ENCODE assay signal across 10 cellular contexts in the genomic region with DNA sequence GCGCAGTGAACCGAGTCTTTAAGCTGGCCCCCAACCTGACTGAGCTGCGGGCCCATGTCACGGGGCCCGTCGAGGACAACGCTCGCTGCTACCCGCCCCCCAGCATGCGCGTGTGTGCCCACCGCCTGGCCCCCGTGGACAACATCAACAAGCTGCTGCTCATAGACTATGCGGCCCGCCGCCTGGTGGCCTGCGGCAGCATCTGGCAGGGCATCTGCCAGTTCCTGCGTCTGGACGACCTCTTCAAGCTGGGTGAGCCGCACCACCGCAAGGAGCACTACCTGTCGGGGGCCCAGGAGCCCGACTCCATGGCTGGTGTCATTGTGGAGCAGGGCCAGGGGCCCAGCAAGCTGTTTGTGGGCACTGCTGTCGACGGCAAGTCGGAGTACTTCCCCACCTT. TPM values are rescaled to one million over a fixed set of nuclear protein-coding genes. Genes with fewer than 3 reads are reported as not detected.
DNase-seq lines count a peak whose midpoint lies in the region; ATAC-seq and TF ChIP-seq lines count a peak whose summit lies in the region.
"Had no signal": no experiment of that assay in that cellular context is flagged by ENCODE, and none has a peak within 500 bp of the region (broad histone marks: within the 10 kb centered on the region; RNA-seq: fewer than 3 reads in every experiment).

No MANE protein-coding gene starts in this region.

- DNase-seq in AG09309 (ENCODE audit: low read depth) (no peak), Calu3 (no peak), naive B cell (no peak), NCI-H128 (lab: John Stamatoyannopoulos, UW; ENCODE audit: unreplicated experiment) (no peak), lower lobe of right lung (no peak), testis (no peak)
- DNase-seq: hippocampal formation, Right ventricle myocardium superior had no signal

- ATAC-seq in naive B cell (ENCODE audit: low read depth in 2 of 2) (no peak), HG03196 (IDR thresholded peaks at IDR 0.05; ENCODE audit: unreplicated experiment) (no peak), lower lobe of right lung (no peak)

- peaks cover 24% of the 10 kb centered on the region for H3K36me3 ChIP-seq in lower lobe of right lung
- H3K36me3 ChIP-seq in testis (ENCODE audit: low read depth, missing control alignments), result no peaks in the 10 kb centered on the region

- H3K27me3 Mint-ChIP-seq in Calu3 (ENCODE audit: unreplicated experiment), result no peaks in the 10 kb centered on the region
- H3K27me3 Mint-ChIP-seq in brain, result peaks cover 6% of the 10 kb centered on the region
- no peaks in the 10 kb centered on the region for H3K27me3 Mint-ChIP-seq in naive B cell

- no peak for TF ChIP-seq POLR2A in testis (IDR thresholded peaks at IDR 0.05)

- 84% methylated on average over 17 of the region's 26 CpGs; no CpG with 5 or more reads in 1 of the 2 donors for WGBS in testis, 2 donors

- H3K9me3 Mint-ChIP-seq in Calu3 (ENCODE audit: low read depth, unreplicated experiment) (no peaks in the 10 kb centered on the region), brain (peaks cover 0 to 37% (median 6%) of the 10 kb centered on the region in 5 experiments), naive B cell (peaks cover 0 to 7% (median 0%) of the 10 kb centered on the region in 7 donors)

- H3K4me3 ChIP-seq in AG09309 (ENCODE audit: control insufficient read depth, low read depth, low read length), result peak overlapping the region; percentile 86
- no peak overlapping the region for H3K4me3 ChIP-seq in lower lobe of right lung
- H3K4me3 ChIP-seq in testis, result no peak overlapping the region

- H3K27ac Mint-ChIP-seq in Calu3 (ENCODE audit: unreplicated experiment) (no peak overlapping the region), brain (peak overlapping the region in 3 of 5 experiments; percentile 15 to 90 (median 72)), naive B cell (no peak overlapping the region)

- CTCF ChIA-PET in Calu3 (lab: Charles Lee), result no interaction called here

- H3K27me3 ChIP-seq in lower lobe of right lung (ENCODE audit: low read depth) (no peaks in the 10 kb centered on the region), testis (no peaks in the 10 kb centered on the region)

- H3K4me1 ChIP-seq in lower lobe of right lung, result no peaks in the 10 kb centered on the region
- H3K4me1 ChIP-seq in testis, result no peaks in the 10 kb centered on the region

- no TSS peak for BruUV-seq in Calu3 (replicated peaks; lab: Mats Ljungman, UMichigan)

- TF ChIP-seq CTCF in AG09309 (IDR thresholded peaks at IDR 0.05; ENCODE audit: control insufficient read depth, insufficient read depth, low read depth, low read length, missing control alignments), result peak; percentile 23
- no peak for TF ChIP-seq CTCF in Calu3 (IDR thresholded peaks at IDR 0.05; ENCODE audit: unreplicated experiment)
- no peak for TF ChIP-seq CTCF in brain (conservative IDR thresholded peaks at IDR 0.05)
- TF ChIP-seq CTCF in lower lobe of right lung (IDR thresholded peaks at IDR 0.05), result no peak
- no peak for TF ChIP-seq CTCF in testis (IDR thresholded peaks at IDR 0.05)

- H3K4me3 Mint-ChIP-seq in Calu3 (ENCODE audit: low read depth, unreplicated experiment) (peak overlapping the region; percentile 67), brain (peak overlapping the region; percentile 72 to 90 (median 88)), naive B cell (peak overlapping the region in 5 of 8 donors; percentile 5 to 74 (median 51))

- H3K4me1 Mint-ChIP-seq in Calu3 (ENCODE audit: low read depth, unreplicated experiment) (peaks cover 17% of the 10 kb centered on the region), brain (peaks cover 18% of the 10 kb centered on the region), naive B cell (peaks cover 9 to 28% (median 19%) of the 10 kb centered on the region in 3 donors)

- H3K27ac ChIP-seq in lower lobe of right lung, result no peak overlapping the region
- no peak overlapping the region for H3K27ac ChIP-seq in testis

- H3K9me3 ChIP-seq in lower lobe of right lung, result no peaks in the 10 kb centered on the region
- H3K9me3 ChIP-seq in testis, result no peaks in the 10 kb centered on the region

- intact Hi-C loops in Calu3 (cut with micrococcal nuclease; ENCODE audit: unreplicated experiment), result no loop called here
- intact Hi-C loops in lower lobe of right lung (cut with DNase I), result no loop called here
- intact Hi-C loops in testis (cut with DNase I; ENCODE audit: low total_unique reads), result no loop called here

- H3K36me3 Mint-ChIP-seq in Calu3 (ENCODE audit: insufficient read depth, unreplicated experiment) (peaks cover 45% of the 10 kb centered on the region), brain (peaks cover 17% of the 10 kb centered on the region), naive B cell (no peaks in the 10 kb centered on the region)

RNA-seq across cellular contexts. Expression of a gene that starts 2.2 kb away (rescaled TPM):
- total RNA-seq in Calu3 (2022) (74.0 and 82.6 TPM in 2 replicates), lower lobe of right lung (49.0 TPM), testis (10 to 100 TPM; 37.3 to 63.5 TPM)
- polyA plus RNA-seq in brain (ENCODE audit: insufficient read depth, low read depth, low replicate concordance) (77.4 TPM), naive B cell (ENCODE audit: low read depth in 6 of 6) (1 to 10 TPM in 3 of 6 donors, under 1 TPM in 3; 0.68 to 1.6 (median 0.99) TPM), testis (ENCODE audit: insufficient read depth, low read depth, low replicate concordance) (24.7 TPM)

RNA-seq across cellular contexts. Expression of a gene that starts 16.4 kb away (rescaled TPM):
- 87.9 and 88.9 TPM in 2 replicates for total RNA-seq in Calu3 (2022)
- polyA plus RNA-seq in brain (ENCODE audit: insufficient read depth, low read depth, low replicate concordance), result 125 TPM
- polyA plus RNA-seq in naive B cell (ENCODE audit: low read depth in 6 of 6), result 10 to 100 TPM; 23.8 to 35.2 (median 28.2) TPM
- total RNA-seq in lower lobe of right lung, result 77.5 TPM
- total RNA-seq in testis, result 10 to 100 TPM; 38.4 to 38.5 TPM
- 29.6 TPM for polyA plus RNA-seq in testis (ENCODE audit: insufficient read depth, low read depth, low replicate concordance)

RNA-seq across cellular contexts. Expression of a gene that starts 18.8 kb away (rescaled TPM):
- total RNA-seq in Calu3 (2022), result 25.5 and 25.6 TPM in 2 replicates
- 63.1 TPM for polyA plus RNA-seq in brain (ENCODE audit: insufficient read depth, low read depth, low replicate concordance)
- polyA plus RNA-seq in naive B cell (ENCODE audit: low read depth in 6 of 6), result 10 to 100 TPM; 36.4 to 47.6 (median 40.9) TPM
- total RNA-seq in lower lobe of right lung, result 20.4 TPM
- 10 to 100 TPM; 29.1 to 30.9 TPM for total RNA-seq in testis
- polyA plus RNA-seq in testis (ENCODE audit: insufficient read depth, low read depth, low replicate concordance), result 12.4 TPM

RNA-seq across cellular contexts. Expression of a gene that starts 23.4 kb away (rescaled TPM):
- 118 and 130 TPM in 2 replicates for total RNA-seq in Calu3 (2022)
- 830 TPM for polyA plus RNA-seq in brain (ENCODE audit: insufficient read depth, low read depth, low replicate concordance)
- polyA plus RNA-seq in naive B cell (ENCODE audit: low read depth in 6 of 6), result 10 to 100 TPM; 28.4 to 44.3 (median 35.5) TPM
- 111 TPM for total RNA-seq in lower lobe of right lung
- 100 to 1,000 TPM; 158 to 162 TPM for total RNA-seq in testis
- 118 TPM for polyA plus RNA-seq in testis (ENCODE audit: insufficient read depth, low read depth, low replicate concordance)

RNA-seq across cellular contexts. Expression of a gene that starts 26.1 kb away (rescaled TPM):
- total RNA-seq in Calu3 (2022) (37.6 and 41.3 TPM in 2 replicates), lower lobe of right lung (34.0 TPM), testis (10 to 100 TPM; 16.8 to 18.9 TPM)
- polyA plus RNA-seq in brain (ENCODE audit: insufficient read depth, low read depth, low replicate concordance) (70.4 TPM), naive B cell (ENCODE audit: low read depth in 6 of 6) (10 to 100 TPM; 18.7 to 39.4 (median 33.0) TPM), testis (ENCODE audit: insufficient read depth, low read depth, low replicate concordance) (13.3 TPM)

Comparison
In these comparisons a context has a peak if more than half of its experiments do, and no peak if none do; other contexts are left out.
1. H3K27ac Mint-ChIP-seq: peak in brain (3 of 5); none in Calu3 (single experiment) and naive B cell (0 of 6).
2. Peak in every context shown above with its lines, with median percentiles within 50 percentile points of each other: H3K4me3 Mint-ChIP-seq.